1 cellular context compared by ENCODE assay signal in the genomic region with DNA sequence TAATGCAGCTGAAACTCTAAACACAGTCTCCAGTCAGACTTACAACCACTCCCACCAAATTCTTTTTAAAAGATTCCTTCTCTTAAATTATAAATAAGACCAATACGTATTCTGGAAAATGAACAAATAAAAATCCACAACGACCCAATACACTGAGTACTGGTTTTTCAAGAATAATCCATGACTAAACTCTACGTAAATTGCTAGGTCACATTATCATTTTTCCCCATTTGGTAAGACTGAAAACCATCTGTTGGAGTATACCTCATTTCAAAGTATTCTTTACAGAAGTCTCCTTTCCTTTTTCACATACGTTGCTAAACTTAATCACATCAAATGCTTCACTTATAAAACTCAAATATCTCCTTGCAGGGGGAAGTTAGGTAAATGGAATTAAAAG.
TF ChIP-seq lines count a peak whose summit lies in the region.

No MANE protein-coding gene starts in this region.

TF ChIP-seq in GM12891, 5 proteins besides CTCF, POLR2A, EP300 and RAD21:
- TF ChIP-seq POU2F2 (IDR thresholded peaks at IDR 0.05; ENCODE audit: low read depth, low read length) = no peak
- no peak for TF ChIP-seq POLR2AphosphoS5 (IDR thresholded peaks at IDR 0.05; ENCODE audit: low read depth, low read length)
- TF ChIP-seq PAX5 (IDR thresholded peaks at IDR 0.05; ENCODE audit: insufficient read depth, low read length, severe bottlenecking) = no peak
- no peak for TF ChIP-seq SPI1 (IDR thresholded peaks at IDR 0.05; ENCODE audit: low read depth, low read length)
- TF ChIP-seq TAF1 (IDR thresholded peaks at IDR 0.05; ENCODE audit: low read depth, low read length) = no peak
TF ChIP-seq in GM12891: peak in this region for 0.
